In the genomic region with DNA sequence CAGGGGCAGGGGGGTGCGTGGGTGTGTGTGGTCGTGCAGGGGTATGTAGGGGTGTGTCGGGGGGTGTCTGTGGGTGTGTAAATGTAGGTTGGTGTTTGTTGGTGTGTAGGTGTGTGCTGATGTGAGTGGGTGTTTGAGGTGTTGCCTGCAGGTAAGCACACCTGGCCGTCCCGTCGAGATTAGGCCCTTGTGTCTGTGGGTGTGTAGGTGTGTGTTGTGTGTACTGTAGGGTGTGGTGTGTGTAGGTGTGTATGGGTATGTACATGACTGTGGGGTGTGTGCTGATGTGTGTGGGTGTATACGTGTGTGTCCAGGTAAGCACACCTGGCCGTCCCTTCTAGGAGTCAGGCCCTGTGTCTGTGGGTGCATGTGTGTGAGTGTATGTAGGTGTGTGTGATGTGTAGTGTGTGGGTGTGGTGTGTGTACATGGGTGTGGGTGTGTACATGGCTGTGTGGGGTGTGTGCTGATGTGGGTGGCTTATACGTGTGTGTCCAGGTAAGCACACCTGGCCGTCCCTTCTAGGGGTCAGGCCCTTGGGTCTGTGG, we compare ENCODE assay signal across 17 cellular contexts. TPM values are rescaled to one million over a fixed set of nuclear protein-coding genes. Genes with fewer than 3 reads are reported as not detected.
DNase-seq lines count a peak whose midpoint lies in the region; ATAC-seq and TF ChIP-seq lines count a peak whose summit lies in the region.
"Had no signal": no experiment of that assay in that cellular context is flagged by ENCODE, and none has a peak within 500 bp of the region (broad histone marks: within the 10 kb centered on the region; RNA-seq: fewer than 3 reads in every experiment).

No MANE protein-coding gene starts in this region.

- no TSS peak for BruUV-seq in Caco-2 (replicated peaks; lab: Mats Ljungman, UMichigan)

- H3K4me3 Mint-ChIP-seq in Caco-2 (ENCODE audit: unreplicated experiment) (no peak overlapping the region), WTC11 (no peak overlapping the region), glutamatergic neuron (ENCODE audit: unreplicated experiment) (peak overlapping the region; percentile 2), osteocyte (ENCODE audit: unreplicated experiment) (no peak overlapping the region), CD14-positive monocyte (no peak overlapping the region), type B pancreatic cell (no peak overlapping the region)
- H3K4me3 Mint-ChIP-seq: CD8-positive, alpha-beta T cell had no signal

- peaks cover 1% of the 10 kb centered on the region; the same call in 1 of the 2 replicates for H3K36me3 ChIP-seq in Caco-2 (ENCODE audit: control insufficient read depth, insufficient read depth, low read length)
- H3K36me3 ChIP-seq: BE2C had no signal

- POLR2A ChIA-PET in Caco-2 (lab: Charles Lee) = no interaction called here
- POLR2A ChIA-PET in WTC11 (lab: Charles Lee) = no interaction called here

- no peaks in the 10 kb centered on the region for H3K9me3 Mint-ChIP-seq in Caco-2 (ENCODE audit: unreplicated experiment)
- H3K9me3 Mint-ChIP-seq in WTC11 = no peaks in the 10 kb centered on the region
- peaks cover 32% of the 10 kb centered on the region for H3K9me3 Mint-ChIP-seq in glutamatergic neuron (ENCODE audit: unreplicated experiment)
- H3K9me3 Mint-ChIP-seq in osteocyte (ENCODE audit: unreplicated experiment) = no peaks in the 10 kb centered on the region
- H3K9me3 Mint-ChIP-seq in CD14-positive monocyte = peaks cover 0 to 21% (median 7%) of the 10 kb centered on the region in 7 donors
- no peaks in the 10 kb centered on the region for H3K9me3 Mint-ChIP-seq in type B pancreatic cell
- H3K9me3 Mint-ChIP-seq: CD8-positive, alpha-beta T cell had no signal

- no peaks in the 10 kb centered on the region for H3K9me3 ChIP-seq in Caco-2

- no peak for DNase-seq in Caco-2
- DNase-seq in WTC11 (ENCODE audit: low spot score) = no peak
- no peak for DNase-seq in glutamatergic neuron
- DNase-seq in osteocyte (ENCODE audit: extremely low spot score, unreplicated experiment) = no peak
- no peak for DNase-seq in CD14-positive monocyte (ENCODE audit: low spot score)
- no peak for DNase-seq in type B pancreatic cell (ENCODE audit: extremely low spot score, unreplicated experiment)
- DNase-seq in activated CD4-positive, CD25-positive, alpha-beta regulatory T cell treated with anti-CD3 and anti-CD28 coated beads, Interleukin-2, amount 50 U/mL, for 72 hours = no peak
- DNase-seq: BE2C; Calu3; CD8-positive, alpha-beta T cell; Kasumi-1; NCI-H1417; NCI-H187; PC-9; RPMI8226; SHP77 had no signal

- no peaks in the 10 kb centered on the region for H3K27me3 ChIP-seq in Caco-2 (replicated peaks; ENCODE audit: control insufficient read depth, insufficient read depth, low read length)
- H3K27me3 ChIP-seq: BE2C had no signal

- H3K4me1 ChIP-seq in Caco-2 = no peaks in the 10 kb centered on the region
- H3K4me1 ChIP-seq: A549, BE2C had no signal

- H3K27ac Mint-ChIP-seq in Caco-2 (ENCODE audit: unreplicated experiment) (peak overlapping the region; percentile 27), WTC11 (peak overlapping the region; percentile 77; the same call in 1 of the 2 replicates), glutamatergic neuron (ENCODE audit: unreplicated experiment) (peak overlapping the region; percentile 22), osteocyte (ENCODE audit: unreplicated experiment) (peak overlapping the region; percentile 19), CD14-positive monocyte (peak overlapping the region in 2 of 7 donors; percentile 63 to 73), type B pancreatic cell (no peak overlapping the region)
- H3K27ac Mint-ChIP-seq: CD8-positive, alpha-beta T cell had no signal

- CTCF ChIA-PET in Caco-2 (lab: Charles Lee) = no interaction called here
- CTCF ChIA-PET in WTC11 (lab: Charles Lee) = interaction anchor here (0.6 to 2.6 kb wide), 14 partner anchors 8 to 144 kb away, joined by 3 to 8 read pairs (median 3); a partner anchor contains a TSS

- intact Hi-C loops in Caco-2 (cut with micrococcal nuclease; ENCODE audit: unreplicated experiment) (no loop called here), CD14-positive monocyte (cut with micrococcal nuclease) (no loop called here)

- H3K27me3 Mint-ChIP-seq in Caco-2 (ENCODE audit: insufficient read depth, unreplicated experiment) (no peaks in the 10 kb centered on the region), WTC11 (ENCODE audit: low read depth) (no peaks in the 10 kb centered on the region), glutamatergic neuron (ENCODE audit: unreplicated experiment) (peaks cover 22% of the 10 kb centered on the region), osteocyte (ENCODE audit: unreplicated experiment) (no peaks in the 10 kb centered on the region), CD14-positive monocyte (ENCODE audit: low read depth in 3 of 3) (peaks cover 1 to 2% (median 2%) of the 10 kb centered on the region in 3 donors), type B pancreatic cell (no peaks in the 10 kb centered on the region)

- ATAC-seq in WTC11 = no peak
- ATAC-seq: CD8-positive, alpha-beta T cell had no signal

- H3K36me3 Mint-ChIP-seq in Caco-2 (ENCODE audit: insufficient read depth, unreplicated experiment) = peaks cover 40% of the 10 kb centered on the region
- H3K36me3 Mint-ChIP-seq in WTC11 = peaks cover 38% of the 10 kb centered on the region
- peaks cover 11% of the 10 kb centered on the region for H3K36me3 Mint-ChIP-seq in glutamatergic neuron (ENCODE audit: unreplicated experiment)
- peaks cover 38% of the 10 kb centered on the region for H3K36me3 Mint-ChIP-seq in osteocyte (ENCODE audit: unreplicated experiment)
- peaks cover 60 to 81% of the 10 kb centered on the region in 2 donors for H3K36me3 Mint-ChIP-seq in CD14-positive monocyte
- no peaks in the 10 kb centered on the region for H3K36me3 Mint-ChIP-seq in type B pancreatic cell
- H3K36me3 Mint-ChIP-seq: CD8-positive, alpha-beta T cell had no signal

- H3K4me3 ChIP-seq in Caco-2 (ENCODE audit: low read depth, low read length) = no peak overlapping the region
- H3K4me3 ChIP-seq: A549, PC-9 had no signal

- TF ChIP-seq CTCF in Caco-2 (IDR thresholded peaks at IDR 0.05; ENCODE audit: insufficient read depth in 1 of 2, low read depth in 1 of 2, low read length in 1 of 2, severe bottlenecking in 1 of 2, unreplicated experiment in 1 of 2) (no peak), WTC11 (IDR thresholded peaks at IDR 0.05) (no peak), glutamatergic neuron (IDR thresholded peaks at IDR 0.05; ENCODE audit: partially characterized antibody, unreplicated experiment) (no peak), osteocyte (IDR thresholded peaks at IDR 0.05) (no peak), CD14-positive monocyte (IDR thresholded peaks at IDR 0.05) (no peak), type B pancreatic cell (conservative IDR thresholded peaks at IDR 0.05) (no peak)

- H3K4me1 Mint-ChIP-seq in Caco-2 (ENCODE audit: low read depth, unreplicated experiment) (no peaks in the 10 kb centered on the region), WTC11 (peaks cover 4% of the 10 kb centered on the region; the same call in 1 of the 2 replicates), glutamatergic neuron (ENCODE audit: low read depth, unreplicated experiment) (peaks cover 4% of the 10 kb centered on the region), osteocyte (ENCODE audit: unreplicated experiment) (peaks cover 9% of the 10 kb centered on the region), CD14-positive monocyte (peaks cover 16% of the 10 kb centered on the region), type B pancreatic cell (ENCODE audit: unreplicated experiment) (no peaks in the 10 kb centered on the region)

TF ChIP-seq in WTC11, 78 proteins besides CTCF, POLR2A, EP300 and RAD21:
- TF ChIP-seq, protein P1, sequence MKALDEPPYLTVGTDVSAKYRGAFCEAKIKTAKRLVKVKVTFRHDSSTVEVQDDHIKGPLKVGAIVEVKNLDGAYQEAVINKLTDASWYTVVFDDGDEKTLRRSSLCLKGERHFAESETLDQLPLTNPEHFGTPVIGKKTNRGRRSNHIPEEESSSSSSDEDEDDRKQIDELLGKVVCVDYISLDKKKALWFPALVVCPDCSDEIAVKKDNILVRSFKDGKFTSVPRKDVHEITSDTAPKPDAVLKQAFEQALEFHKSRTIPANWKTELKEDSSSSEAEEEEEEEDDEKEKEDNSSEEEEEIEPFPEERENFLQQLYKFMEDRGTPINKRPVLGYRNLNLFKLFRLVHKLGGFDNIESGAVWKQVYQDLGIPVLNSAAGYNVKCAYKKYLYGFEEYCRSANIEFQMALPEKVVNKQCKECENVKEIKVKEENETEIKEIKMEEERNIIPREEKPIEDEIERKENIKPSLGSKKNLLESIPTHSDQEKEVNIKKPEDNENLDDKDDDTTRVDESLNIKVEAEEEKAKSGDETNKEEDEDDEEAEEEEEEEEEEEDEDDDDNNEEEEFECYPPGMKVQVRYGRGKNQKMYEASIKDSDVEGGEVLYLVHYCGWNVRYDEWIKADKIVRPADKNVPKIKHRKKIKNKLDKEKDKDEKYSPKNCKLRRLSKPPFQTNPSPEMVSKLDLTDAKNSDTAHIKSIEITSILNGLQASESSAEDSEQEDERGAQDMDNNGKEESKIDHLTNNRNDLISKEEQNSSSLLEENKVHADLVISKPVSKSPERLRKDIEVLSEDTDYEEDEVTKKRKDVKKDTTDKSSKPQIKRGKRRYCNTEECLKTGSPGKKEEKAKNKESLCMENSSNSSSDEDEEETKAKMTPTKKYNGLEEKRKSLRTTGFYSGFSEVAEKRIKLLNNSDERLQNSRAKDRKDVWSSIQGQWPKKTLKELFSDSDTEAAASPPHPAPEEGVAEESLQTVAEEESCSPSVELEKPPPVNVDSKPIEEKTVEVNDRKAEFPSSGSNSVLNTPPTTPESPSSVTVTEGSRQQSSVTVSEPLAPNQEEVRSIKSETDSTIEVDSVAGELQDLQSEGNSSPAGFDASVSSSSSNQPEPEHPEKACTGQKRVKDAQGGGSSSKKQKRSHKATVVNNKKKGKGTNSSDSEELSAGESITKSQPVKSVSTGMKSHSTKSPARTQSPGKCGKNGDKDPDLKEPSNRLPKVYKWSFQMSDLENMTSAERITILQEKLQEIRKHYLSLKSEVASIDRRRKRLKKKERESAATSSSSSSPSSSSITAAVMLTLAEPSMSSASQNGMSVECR (CRISPR knock-in tag; IDR thresholded peaks at IDR 0.05; ENCODE audit: borderline replicate concordance) = no peak
TF ChIP-seq in WTC11: peak in this region for 0.

RNA-seq across cellular contexts. Expression of a gene that starts 15.8 kb away (rescaled TPM):
- total RNA-seq in Caco-2 (2022) (34.0 and 37.6 TPM in 2 replicates), WTC11 (2021) (48.0 to 64.9 TPM (median 49.1 TPM) in 3 replicates), glutamatergic neuron (ENCODE audit: unreplicated experiment) (199 TPM), osteocyte (132 and 143 TPM in 2 replicates), type B pancreatic cell (ENCODE audit: low replicate concordance) (17.4 and 18.1 TPM in 2 replicates)
- 1 to 10 TPM; 1.2 to 1.5 TPM for polyA plus RNA-seq in CD14-positive monocyte
